In the genomic region with DNA sequence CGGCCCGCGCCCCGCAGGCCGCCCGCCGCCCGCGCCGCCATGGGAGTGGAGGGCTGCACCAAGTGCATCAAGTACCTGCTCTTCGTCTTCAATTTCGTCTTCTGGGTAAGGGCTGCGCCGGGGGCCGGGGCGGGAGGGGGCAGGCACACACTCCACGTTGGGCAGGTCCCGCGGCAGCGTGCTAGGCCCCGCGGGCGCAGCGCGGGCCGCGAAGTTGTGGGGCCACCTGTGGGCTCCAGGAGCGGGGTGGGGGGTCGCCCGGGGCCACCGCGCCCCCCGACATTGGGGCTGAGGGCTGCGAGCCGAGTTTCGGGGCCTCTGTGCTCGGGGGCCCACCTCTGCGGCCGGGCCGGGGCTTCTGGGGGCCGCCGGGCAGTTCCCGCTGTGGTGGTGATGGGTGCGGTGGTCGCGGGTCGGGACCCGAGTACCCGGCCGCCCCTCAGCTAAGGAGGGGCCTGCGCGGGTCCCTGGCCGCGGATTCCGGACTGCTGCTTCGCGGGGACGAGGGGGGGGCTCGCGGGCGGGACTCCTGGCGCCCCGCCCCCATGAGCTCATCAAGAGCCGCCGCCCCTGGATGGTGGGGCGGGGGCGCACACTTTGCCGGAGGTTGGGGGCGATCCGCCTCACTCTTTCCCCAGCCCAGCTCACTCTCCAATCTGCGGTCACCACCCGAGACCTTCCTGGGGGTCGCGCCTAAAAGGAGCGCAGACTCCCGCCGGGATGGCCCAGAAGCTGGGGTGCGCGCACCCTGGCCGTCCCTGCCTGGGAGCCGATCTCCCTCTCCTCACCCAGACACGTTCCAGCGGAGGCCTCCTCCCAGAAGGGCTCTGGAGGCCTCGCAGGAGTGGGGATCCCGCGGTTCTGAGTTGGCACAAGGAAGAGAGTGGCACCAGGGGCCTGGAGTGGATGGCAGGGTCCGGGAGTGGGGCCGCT, we compare ENCODE assay signal across 8 cellular contexts. TPM values are rescaled to one million over a fixed set of nuclear protein-coding genes. Genes with fewer than 3 reads are reported as not detected.
DNase-seq lines count a peak whose midpoint lies in the region; ATAC-seq and TF ChIP-seq lines count a peak whose summit lies in the region.

No MANE protein-coding gene starts in this region.

- in situ Hi-C loops in Caki2 (cut with HindIII; ENCODE audit: low pct_unique_long_range_greater_than_20kb, low sequenced_read_pairs), result no loop called here

- peak overlapping the region; percentile 99 for H3K4me3 ChIP-seq in PC-3 (ENCODE audit: low read length)
- H3K4me3 ChIP-seq in gastroesophageal sphincter, result peak overlapping the region; percentile 84 to 88

- BruUV-seq in PC-3 (replicated peaks; lab: Mats Ljungman, UMichigan), result TSS peak; percentile 75

- WGBS in gastroesophageal sphincter (ENCODE audit: low coverage in 1 of 2), 2 donors, result 0% methylated on average over 2 of the region's 88 CpGs; no CpG with 5 or more reads in 1 of the 2 donors

- intact Hi-C loops in PC-3 (cut with micrococcal nuclease), result loop anchor here (1.0 kb wide), 1 partner anchor 23 kb away; a partner anchor contains a TSS
- intact Hi-C loops in activated naive CD4-positive, alpha-beta T cell treated with anti-CD3 and anti-CD28 coated beads for 36 hours (cut with micrococcal nuclease), result loop anchor here (1.0 kb wide), 2 partner anchors 23 to 72 kb away; a partner anchor contains a TSS

- peak overlapping the region; percentile 84 for H3K4me3 Mint-ChIP-seq in activated naive CD4-positive, alpha-beta T cell treated with anti-CD3 and anti-CD28 coated beads for 36 hours

- H3K9me3 ChIP-seq in PC-3 (ENCODE audit: low read length) (no peaks in the 10 kb centered on the region), gastroesophageal sphincter (no peaks in the 10 kb centered on the region)

- peak in 1 of 2 donors; percentile 21 for TF ChIP-seq POLR2A in gastroesophageal sphincter (IDR thresholded peaks at IDR 0.05)

- no peaks in the 10 kb centered on the region for H3K27me3 Mint-ChIP-seq in activated naive CD4-positive, alpha-beta T cell treated with anti-CD3 and anti-CD28 coated beads for 36 hours (ENCODE audit: low read depth)

- peak; percentile 56 for ATAC-seq in PC-3
- peak; percentile 60 for ATAC-seq in gastroesophageal sphincter
- peak; percentile 44 for ATAC-seq in omental fat pad (ENCODE audit: low FRiP score)

- peak; percentile 33 for DNase-seq in Caki2 (ENCODE audit: low read depth)
- DNase-seq in HCEC 1CT, result peak; percentile 34
- DNase-seq in PC-3, result peak; percentile 46
- peak; percentile 56 for DNase-seq in activated naive CD4-positive, alpha-beta T cell treated with anti-CD3 and anti-CD28 coated beads for 36 hours
- DNase-seq in omental fat pad (ENCODE audit: low spot score), result no peak
- no peak for DNase-seq in SIG-M5 treated with dmso at 0.1 percent for 504 hours (lab: John Stamatoyannopoulos, UW; ENCODE audit: unreplicated experiment)
- DNase-seq in SHP77 treated with DMSO at 0.1 percent for 48 hours (lab: John Stamatoyannopoulos, UW), result no peak

- POLR2A ChIA-PET in PC-3 (lab: Charles Lee; ENCODE audit: unreplicated experiment), result interaction anchor here (0.6 to 0.7 kb wide), 5 partner anchors 23 to 532 kb away, joined by 3 to 5 read pairs (median 3); a partner anchor contains a TSS

- H3F3A ChIP-seq in PC-3 (ENCODE audit: low read length, unreplicated experiment), result no peaks in the 10 kb centered on the region

- H3K36me3 Mint-ChIP-seq in activated naive CD4-positive, alpha-beta T cell treated with anti-CD3 and anti-CD28 coated beads for 36 hours (ENCODE audit: low read depth), result no peaks in the 10 kb centered on the region

- peak overlapping the region; percentile 79 for H3K27ac Mint-ChIP-seq in activated naive CD4-positive, alpha-beta T cell treated with anti-CD3 and anti-CD28 coated beads for 36 hours

- H3K4me1 Mint-ChIP-seq in activated naive CD4-positive, alpha-beta T cell treated with anti-CD3 and anti-CD28 coated beads for 36 hours (ENCODE audit: low read depth), result peaks cover 32% of the 10 kb centered on the region

- H3K27ac ChIP-seq in PC-3 (ENCODE audit: low read length), result no peak overlapping the region
- H3K27ac ChIP-seq in gastroesophageal sphincter, result peak overlapping the region; percentile 98 to 100 (median 100)

- H3K4me2 ChIP-seq in PC-3 (ENCODE audit: low read length), result peak overlapping the region; percentile 94

- no peaks in the 10 kb centered on the region for H3K9me3 Mint-ChIP-seq in activated naive CD4-positive, alpha-beta T cell treated with anti-CD3 and anti-CD28 coated beads for 36 hours

- no peak for TF ChIP-seq CTCF in PC-3 (conservative IDR thresholded peaks at IDR 0.05; ENCODE audit: low read depth, low read length)
- TF ChIP-seq CTCF in gastroesophageal sphincter (IDR thresholded peaks at IDR 0.05), result no peak
- no peak for TF ChIP-seq CTCF in omental fat pad (IDR thresholded peaks at IDR 0.05)

- H3K79me2 ChIP-seq in PC-3 (ENCODE audit: low read length), result peaks cover 54% of the 10 kb centered on the region

- H3K27me3 ChIP-seq in PC-3 (ENCODE audit: low read length), result no peaks in the 10 kb centered on the region
- no peaks in the 10 kb centered on the region for H3K27me3 ChIP-seq in gastroesophageal sphincter

- H3K4me1 ChIP-seq in PC-3 (ENCODE audit: insufficient read depth, low read length) (no peaks in the 10 kb centered on the region), gastroesophageal sphincter (peaks cover 6 to 52% (median 44%) of the 10 kb centered on the region in 3 donors)

- H3K36me3 ChIP-seq in PC-3 (ENCODE audit: low read depth, low read length), result no peaks in the 10 kb centered on the region
- no peaks in the 10 kb centered on the region for H3K36me3 ChIP-seq in gastroesophageal sphincter

- peak overlapping the region; percentile 86 for H3K9ac ChIP-seq in PC-3 (ENCODE audit: low read length)

- peaks cover 46% of the 10 kb centered on the region for H4K20me1 ChIP-seq in PC-3 (ENCODE audit: low read length)

- H3K9me2 ChIP-seq in PC-3 (replicated peaks; ENCODE audit: low read length), result no peaks in the 10 kb centered on the region

- TF ChIP-seq EP300 in gastroesophageal sphincter (IDR thresholded peaks at IDR 0.05), result no peak

- no peak overlapping the region for H2AFZ ChIP-seq in PC-3 (ENCODE audit: low read length)

- CTCF ChIA-PET in PC-3 (lab: Charles Lee), result interaction anchor here (0.6 to 0.9 kb wide), 6 partner anchors 13 to 301 kb away, joined by 3 to 13 read pairs (median 6); a partner anchor contains a TSS
- CTCF ChIA-PET in activated naive CD4-positive, alpha-beta T cell treated with anti-CD3 and anti-CD28 coated beads for 36 hours (lab: Charles Lee), result interaction anchor here (1.0 to 1.5 kb wide), 3 partner anchors 8 to 73 kb away, joined by 3 to 4 read pairs (median 3); no protein-coding TSS in a partner anchor

RNA-seq across cellular contexts. Expression of a gene that starts 0.7 kb away (rescaled TPM):
- total RNA-seq in Caki2 (2014; rRNA removed; shearing (Covaris generic); ENCODE audit: low replicate concordance), result 88.8 and 134 TPM in 2 replicates
- 134 and 140 TPM in 2 replicates for total RNA-seq in PC-3 (2014; rRNA removed)
- total RNA-seq in activated naive CD4-positive, alpha-beta T cell treated with anti-CD3 and anti-CD28 coated beads for 36 hours, result 100 to 1,000 TPM; 127 to 128 TPM
- total RNA-seq in gastroesophageal sphincter, result 100 to 1,000 TPM; 327 to 576 (median 541) TPM
- 100 to 1,000 TPM; 540 to 765 (median 577) TPM for total RNA-seq in omental fat pad

RNA-seq across cellular contexts. Expression of a gene that starts 22.8 kb away (rescaled TPM):
- 70.5 and 107 TPM in 2 replicates for total RNA-seq in Caki2 (2014; rRNA removed; shearing (Covaris generic); ENCODE audit: low replicate concordance)
- total RNA-seq in PC-3 (2014; rRNA removed) (88.3 and 98.5 TPM in 2 replicates), gastroesophageal sphincter (10 to 100 TPM; 54.8 to 70.2 (median 66.3) TPM), omental fat pad (10 to 100 TPM; 29.9 to 59.7 (median 33.5) TPM)
- total RNA-seq in activated naive CD4-positive, alpha-beta T cell treated with anti-CD3 and anti-CD28 coated beads for 36 hours, result 10 to 100 TPM; 41.9 to 42.0 TPM

Comparison
In these comparisons a context has a peak if more than half of its experiments do, and no peak if none do; other contexts are left out.
1. DNase-seq: peak in Caki2 (single experiment), HCEC 1CT (single experiment), PC-3 (single experiment) and activated naive CD4-positive, alpha-beta T cell treated with anti-CD3 and anti-CD28 coated beads for 36 hours (single experiment); none in omental fat pad (single experiment), SIG-M5 treated with dmso at 0.1 percent for 504 hours (single experiment) and SHP77 treated with DMSO at 0.1 percent for 48 hours (single experiment).
2. Peak in every context shown above with its lines, with median percentiles within 50 percentile points of each other: ATAC-seq.